Comparison of ENCODE assay signal across 8 cellular contexts in the genomic region with DNA sequence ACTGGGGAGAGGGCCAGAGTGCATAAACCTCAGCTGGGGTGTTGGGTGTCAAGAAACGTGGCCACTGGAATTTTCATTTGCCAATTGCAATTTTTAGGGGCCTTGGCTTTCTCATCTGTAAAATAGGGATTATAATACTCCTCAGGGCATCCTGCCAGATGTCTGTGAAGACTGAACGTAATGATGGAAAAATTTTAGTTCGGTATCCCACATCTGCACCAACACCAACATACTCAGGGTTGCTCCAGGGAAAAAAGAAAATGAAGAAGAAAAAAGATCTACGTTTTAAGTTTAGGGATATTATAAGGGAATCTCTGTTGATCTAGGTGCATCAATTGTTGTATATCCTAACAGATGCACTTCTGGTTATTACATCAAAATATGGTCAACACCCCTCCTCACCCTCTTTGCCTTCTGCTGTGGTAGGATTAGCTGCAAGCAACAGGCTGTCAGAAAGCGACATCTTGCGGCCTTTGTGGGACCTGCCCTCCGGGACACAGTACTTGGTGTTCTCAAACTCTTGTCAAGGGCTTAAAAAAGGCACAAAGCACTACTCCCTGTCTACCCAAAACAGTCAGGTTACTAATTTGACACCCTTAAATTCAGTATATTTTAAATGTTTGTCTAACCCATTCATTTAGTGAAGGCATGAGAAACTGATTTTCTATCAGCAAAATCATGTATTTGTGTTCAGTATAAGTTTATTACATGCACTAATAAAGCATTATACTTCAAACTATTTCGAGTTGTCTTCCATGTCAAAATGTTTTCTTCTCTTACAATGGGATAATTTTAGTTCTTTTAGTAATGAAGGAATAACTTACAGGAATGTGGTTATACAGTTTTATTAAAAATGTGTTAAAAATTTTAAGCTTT. TPM values are rescaled to one million over a fixed set of nuclear protein-coding genes. Genes with fewer than 3 reads are reported as not detected.
DNase-seq lines count a peak whose midpoint lies in the region; ATAC-seq and TF ChIP-seq lines count a peak whose summit lies in the region.

No MANE protein-coding gene starts in this region.

- H3K4me3 Mint-ChIP-seq in CD4-positive, CD25-positive, alpha-beta regulatory T cell = peak overlapping the region in 1 of 4 donors; percentile 6
- H3K4me3 Mint-ChIP-seq in nephron progenitor cell = no peak overlapping the region

- H3K36me3 ChIP-seq in CD4-positive, CD25-positive, alpha-beta regulatory T cell (ENCODE audit: control insufficient read depth, insufficient read depth, low read length) = no peaks in the 10 kb centered on the region
- no peaks in the 10 kb centered on the region for H3K36me3 ChIP-seq in fibroblast of lung (ENCODE audit: control insufficient read depth, insufficient read depth, low read length)

- DNase-seq in CD4-positive, CD25-positive, alpha-beta regulatory T cell = peak; percentile 72 to 88 (median 83)
- DNase-seq in GM20000 (ENCODE audit: low spot score) (peak; percentile 76), KBM-7 (peak; percentile 85), OCI-M2 (lab: John Stamatoyannopoulos, UW; ENCODE audit: unreplicated experiment) (peak; percentile 54), activated T-cell treated with anti-CD3 and anti-CD28 coated beads for 48 hours (ENCODE audit: low read depth) (peak; percentile 71), fibroblast of lung (ENCODE audit: low read depth in 2 of 2) (peak; percentile 63 to 86), nephron progenitor cell (peak; percentile 79)
- peak; percentile 64 to 80 (median 75) for DNase-seq in stimulated activated naive CD4-positive, alpha-beta T cell (lab: John Stamatoyannopoulos, UW)

- H3K4me2 ChIP-seq in fibroblast of lung (ENCODE audit: extremely low read depth, insufficient read depth, low read length) = no peak overlapping the region

- no peaks in the 10 kb centered on the region for H3K27me3 ChIP-seq in CD4-positive, CD25-positive, alpha-beta regulatory T cell (ENCODE audit: control insufficient read depth, insufficient read depth, low read length)
- no peaks in the 10 kb centered on the region for H3K27me3 ChIP-seq in fibroblast of lung (ENCODE audit: control insufficient read depth, insufficient read depth, low read length)

- H2AFZ ChIP-seq in fibroblast of lung (ENCODE audit: low read length) = no peak overlapping the region

- H3K79me2 ChIP-seq in fibroblast of lung (ENCODE audit: control insufficient read depth, insufficient read depth, low read length) = no peaks in the 10 kb centered on the region

- H3K9me3 ChIP-seq in CD4-positive, CD25-positive, alpha-beta regulatory T cell (ENCODE audit: control insufficient read depth in 2 of 2, low read length in 2 of 2) = no peaks in the 10 kb centered on the region
- no peaks in the 10 kb centered on the region for H3K9me3 ChIP-seq in fibroblast of lung (ENCODE audit: control insufficient read depth, insufficient read depth, low read depth, low read length)

- no peaks in the 10 kb centered on the region for H3K4me1 ChIP-seq in CD4-positive, CD25-positive, alpha-beta regulatory T cell (ENCODE audit: control insufficient read depth, insufficient read depth, low read length, poor library complexity, severe bottlenecking)
- peaks cover 3% of the 10 kb centered on the region for H3K4me1 ChIP-seq in fibroblast of lung (ENCODE audit: control insufficient read depth, extremely low read depth, insufficient read depth, low read length)

- H3K4me1 Mint-ChIP-seq in CD4-positive, CD25-positive, alpha-beta regulatory T cell = peaks cover 2 to 10% (median 4%) of the 10 kb centered on the region in 4 donors
- H3K4me1 Mint-ChIP-seq in nephron progenitor cell = peaks cover 2% of the 10 kb centered on the region

- H4K20me1 ChIP-seq in fibroblast of lung (ENCODE audit: control insufficient read depth, extremely low read depth, insufficient read depth, low read length) = no peaks in the 10 kb centered on the region

- peak; percentile 98 to 99 for ATAC-seq in CD4-positive, CD25-positive, alpha-beta regulatory T cell (ENCODE audit: low read depth in 2 of 2)

- no peak overlapping the region for H3K4me3 ChIP-seq in CD4-positive, CD25-positive, alpha-beta regulatory T cell (ENCODE audit: low read depth, low read length)
- no peak overlapping the region for H3K4me3 ChIP-seq in fibroblast of lung (replicated peaks in 1 of 4; ENCODE audit: control extremely low read depth in 1 of 4, insufficient read depth in 1 of 4, low read depth in 3 of 4, low read length in 4 of 4)

- TF ChIP-seq CTCF in GM20000 (IDR thresholded peaks at IDR 0.05; ENCODE audit: extremely low read depth, missing control alignments) (peak; percentile 92), fibroblast of lung (conservative IDR thresholded peaks at IDR 0.05 in 1 of 2, IDR thresholded peaks at IDR 0.05 in 1 of 2; ENCODE audit: low read depth in 1 of 2, low read length in 2 of 2) (peak; percentile 98 to 100), nephron progenitor cell (IDR thresholded peaks at IDR 0.05) (peak; percentile 88)

- no peak overlapping the region for H3K27ac ChIP-seq in CD4-positive, CD25-positive, alpha-beta regulatory T cell (ENCODE audit: insufficient read depth, low read length, poor library complexity, severe bottlenecking)
- no peak overlapping the region for H3K27ac ChIP-seq in fibroblast of lung (ENCODE audit: insufficient read depth, low read length)

- in situ Hi-C loops in KBM-7 (cut with MboI; ENCODE audit: low pct_unique_long_range_greater_than_20kb, low sequenced_read_pairs) = no loop called here

- no peaks in the 10 kb centered on the region for H3K9me3 Mint-ChIP-seq in CD4-positive, CD25-positive, alpha-beta regulatory T cell
- H3K9me3 Mint-ChIP-seq in nephron progenitor cell = no peaks in the 10 kb centered on the region

- H3K9ac ChIP-seq in fibroblast of lung (ENCODE audit: insufficient read depth, low read length) = no peak overlapping the region

- H3K27me3 Mint-ChIP-seq in CD4-positive, CD25-positive, alpha-beta regulatory T cell = no peaks in the 10 kb centered on the region
- H3K27me3 Mint-ChIP-seq in nephron progenitor cell (ENCODE audit: low read depth, poor library complexity) = peaks cover 10% of the 10 kb centered on the region

- no peaks in the 10 kb centered on the region for H3K36me3 Mint-ChIP-seq in CD4-positive, CD25-positive, alpha-beta regulatory T cell
- H3K36me3 Mint-ChIP-seq in nephron progenitor cell (ENCODE audit: low read depth) = no peaks in the 10 kb centered on the region

- no peak overlapping the region for H3K27ac Mint-ChIP-seq in CD4-positive, CD25-positive, alpha-beta regulatory T cell
- H3K27ac Mint-ChIP-seq in nephron progenitor cell = no peak overlapping the region

RNA-seq across cellular contexts. Expression of a gene that starts 8.3 kb away (rescaled TPM):
- 11.5 TPM for total RNA-seq in CD4-positive, CD25-positive, alpha-beta regulatory T cell
- 10 to 100 TPM in 2 of 4 donors, 1 to 10 TPM in 2; 8.2 to 10.4 (median 9.7) TPM for polyA plus RNA-seq in CD4-positive, CD25-positive, alpha-beta regulatory T cell
- total RNA-seq in fibroblast of lung = 8.2 and 24.9 TPM in 2 replicates
- polyA plus RNA-seq in fibroblast of lung = 7.5 and 10.3 TPM in 2 replicates
- polyA plus RNA-seq in fibroblast of lung (2012) = 12.0 and 17.0 TPM in 2 replicates
- 18.5 and 23.9 TPM in 2 replicates for polyA minus RNA-seq in fibroblast of lung (ENCODE audit: low replicate concordance)
